Comparison of ENCODE assay signal across 1 cellular context in the genomic region with DNA sequence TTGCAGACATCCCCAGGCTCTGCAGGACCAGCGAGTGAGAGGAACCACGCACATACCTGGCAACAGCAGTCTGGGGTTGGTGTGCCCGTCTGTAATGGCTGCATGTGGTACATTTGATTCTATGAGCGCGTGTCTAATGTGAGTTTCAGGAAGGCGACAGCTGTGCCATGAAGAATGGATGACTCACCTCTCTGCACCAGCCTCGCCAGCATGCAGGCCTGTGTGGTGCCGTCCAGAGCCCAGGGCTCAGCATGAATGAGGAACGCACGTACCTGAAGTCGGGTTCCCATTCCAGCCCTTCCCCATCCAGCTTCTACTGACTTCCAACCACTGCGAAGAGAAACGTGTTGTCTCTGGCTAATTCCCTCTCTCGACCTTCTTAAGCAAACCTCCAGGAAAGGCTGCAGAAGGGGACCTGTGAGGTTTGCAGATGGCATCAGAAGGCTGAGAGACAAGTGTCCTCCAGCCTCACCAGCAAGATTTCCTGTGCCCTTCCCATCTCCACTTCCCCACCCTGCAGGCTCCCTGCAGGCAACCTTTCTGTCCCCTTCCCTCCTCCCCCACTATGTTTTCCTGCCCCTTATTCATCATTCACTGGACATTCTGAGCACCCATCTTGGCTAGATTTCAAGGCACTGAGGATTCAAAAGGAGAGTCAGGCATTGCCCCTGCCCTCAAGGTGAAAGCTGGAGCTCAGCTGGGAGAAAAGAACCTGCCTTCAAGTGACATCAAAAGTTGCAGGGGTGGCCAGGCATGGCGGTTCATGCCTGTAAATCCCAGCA.
TF ChIP-seq lines count a peak whose summit lies in the region.

No MANE protein-coding gene starts in this region.

TF ChIP-seq in SK-N-SH, 30 proteins besides CTCF, POLR2A, EP300 and RAD21 (continued from another document):
- TF ChIP-seq, protein P1, sequence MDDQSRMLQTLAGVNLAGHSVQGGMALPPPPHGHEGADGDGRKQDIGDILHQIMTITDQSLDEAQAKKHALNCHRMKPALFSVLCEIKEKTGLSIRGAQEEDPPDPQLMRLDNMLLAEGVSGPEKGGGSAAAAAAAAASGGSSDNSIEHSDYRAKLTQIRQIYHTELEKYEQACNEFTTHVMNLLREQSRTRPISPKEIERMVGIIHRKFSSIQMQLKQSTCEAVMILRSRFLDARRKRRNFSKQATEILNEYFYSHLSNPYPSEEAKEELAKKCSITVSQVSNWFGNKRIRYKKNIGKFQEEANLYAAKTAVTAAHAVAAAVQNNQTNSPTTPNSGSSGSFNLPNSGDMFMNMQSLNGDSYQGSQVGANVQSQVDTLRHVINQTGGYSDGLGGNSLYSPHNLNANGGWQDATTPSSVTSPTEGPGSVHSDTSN (IDR thresholded peaks at IDR 0.05) = 0 out of 2 replicates have a peak, but pooled peaks have one; percentile 23
- TF ChIP-seq, protein P2, sequence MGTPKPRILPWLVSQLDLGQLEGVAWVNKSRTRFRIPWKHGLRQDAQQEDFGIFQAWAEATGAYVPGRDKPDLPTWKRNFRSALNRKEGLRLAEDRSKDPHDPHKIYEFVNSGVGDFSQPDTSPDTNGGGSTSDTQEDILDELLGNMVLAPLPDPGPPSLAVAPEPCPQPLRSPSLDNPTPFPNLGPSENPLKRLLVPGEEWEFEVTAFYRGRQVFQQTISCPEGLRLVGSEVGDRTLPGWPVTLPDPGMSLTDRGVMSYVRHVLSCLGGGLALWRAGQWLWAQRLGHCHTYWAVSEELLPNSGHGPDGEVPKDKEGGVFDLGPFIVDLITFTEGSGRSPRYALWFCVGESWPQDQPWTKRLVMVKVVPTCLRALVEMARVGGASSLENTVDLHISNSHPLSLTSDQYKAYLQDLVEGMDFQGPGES (IDR thresholded peaks at IDR 0.05; ENCODE audit: low read depth, low read length) = no peak
- no peak for TF ChIP-seq RXRA (IDR thresholded peaks at IDR 0.05; ENCODE audit: borderline replicate concordance, low read depth)
- TF ChIP-seq NFIC (IDR thresholded peaks at IDR 0.05; ENCODE audit: borderline replicate concordance) = no peak
- no peak for TF ChIP-seq GABPA (IDR thresholded peaks at IDR 0.05; ENCODE audit: low read depth)
- no peak for TF ChIP-seq MEF2A (IDR thresholded peaks at IDR 0.05; ENCODE audit: borderline replicate concordance, low read depth)
- no peak for TF ChIP-seq TEAD4 (IDR thresholded peaks at IDR 0.05; ENCODE audit: borderline replicate concordance, insufficient read depth)
- TF ChIP-seq, protein P3, sequence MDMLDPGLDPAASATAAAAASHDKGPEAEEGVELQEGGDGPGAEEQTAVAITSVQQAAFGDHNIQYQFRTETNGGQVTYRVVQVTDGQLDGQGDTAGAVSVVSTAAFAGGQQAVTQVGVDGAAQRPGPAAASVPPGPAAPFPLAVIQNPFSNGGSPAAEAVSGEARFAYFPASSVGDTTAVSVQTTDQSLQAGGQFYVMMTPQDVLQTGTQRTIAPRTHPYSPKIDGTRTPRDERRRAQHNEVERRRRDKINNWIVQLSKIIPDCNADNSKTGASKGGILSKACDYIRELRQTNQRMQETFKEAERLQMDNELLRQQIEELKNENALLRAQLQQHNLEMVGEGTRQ (IDR thresholded peaks at IDR 0.05; ENCODE audit: borderline replicate concordance, low read depth, low read length) = no peak
- TF ChIP-seq, protein P4, sequence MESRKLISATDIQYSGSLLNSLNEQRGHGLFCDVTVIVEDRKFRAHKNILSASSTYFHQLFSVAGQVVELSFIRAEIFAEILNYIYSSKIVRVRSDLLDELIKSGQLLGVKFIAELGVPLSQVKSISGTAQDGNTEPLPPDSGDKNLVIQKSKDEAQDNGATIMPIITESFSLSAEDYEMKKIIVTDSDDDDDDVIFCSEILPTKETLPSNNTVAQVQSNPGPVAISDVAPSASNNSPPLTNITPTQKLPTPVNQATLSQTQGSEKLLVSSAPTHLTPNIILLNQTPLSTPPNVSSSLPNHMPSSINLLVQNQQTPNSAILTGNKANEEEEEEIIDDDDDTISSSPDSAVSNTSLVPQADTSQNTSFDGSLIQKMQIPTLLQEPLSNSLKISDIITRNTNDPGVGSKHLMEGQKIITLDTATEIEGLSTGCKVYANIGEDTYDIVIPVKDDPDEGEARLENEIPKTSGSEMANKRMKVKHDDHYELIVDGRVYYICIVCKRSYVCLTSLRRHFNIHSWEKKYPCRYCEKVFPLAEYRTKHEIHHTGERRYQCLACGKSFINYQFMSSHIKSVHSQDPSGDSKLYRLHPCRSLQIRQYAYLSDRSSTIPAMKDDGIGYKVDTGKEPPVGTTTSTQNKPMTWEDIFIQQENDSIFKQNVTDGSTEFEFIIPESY (IDR thresholded peaks at IDR 0.05; ENCODE audit: borderline replicate concordance, low read depth) = no peak
- no peak for TF ChIP-seq RCOR1 (IDR thresholded peaks at IDR 0.05; ENCODE audit: low read length)
- TF ChIP-seq FOSL2 (IDR thresholded peaks at IDR 0.05; ENCODE audit: borderline replicate concordance, low read depth) = peak; percentile 58; the same call in 1 of the 2 replicates
